In the genomic region with DNA sequence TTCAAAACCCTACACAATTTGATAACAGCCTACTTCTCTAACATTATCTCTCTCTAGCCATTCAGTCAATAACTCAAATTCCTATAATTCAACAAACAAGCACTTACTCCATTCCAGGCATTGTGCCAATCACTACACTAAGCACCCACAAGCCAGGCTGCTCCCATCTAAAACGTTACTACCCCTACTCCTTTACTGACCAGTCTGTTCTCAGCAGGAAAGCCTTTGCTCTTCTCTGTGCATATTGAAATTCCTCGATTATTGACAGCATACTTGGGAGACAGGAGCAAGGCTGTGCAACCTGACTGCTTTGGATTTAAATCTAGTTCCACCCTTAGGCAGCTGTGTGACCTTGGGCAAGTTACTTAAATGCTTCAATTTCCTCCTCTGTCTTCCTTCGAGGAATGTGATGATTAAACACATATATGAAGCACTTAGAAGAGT, we compare ENCODE assay signal across 13 cellular contexts.
A peak's percentile ranks its signal among the peaks of the same experiment; 100 is the strongest.
DNase-seq lines count a peak whose midpoint lies in the region; ATAC-seq and TF ChIP-seq lines count a peak whose summit lies in the region.
"Had no signal": no experiment of that assay in that cellular context is flagged by ENCODE, and none has a peak within 500 bp of the region (broad histone marks: within the 10 kb centered on the region; RNA-seq: fewer than 3 reads in every experiment).

No MANE protein-coding gene starts in this region.

- H3K4me1 Mint-ChIP-seq in chondrocyte (ENCODE audit: low read depth): peaks cover 30% of the 10 kb centered on the region
- H3K4me1 Mint-ChIP-seq in osteocyte (ENCODE audit: unreplicated experiment): peaks cover 39% of the 10 kb centered on the region
- no peaks in the 10 kb centered on the region for H3K4me1 Mint-ChIP-seq in naive thymus-derived CD4-positive, alpha-beta T cell
- H3K4me1 Mint-ChIP-seq in Caco-2 (ENCODE audit: low read depth, unreplicated experiment): peaks cover 12% of the 10 kb centered on the region
- H3K4me1 Mint-ChIP-seq: activated B cell treated with CpG ODN at 0.5 μM for 24 hours, naive B cell had no signal

- no peak for ATAC-seq in naive thymus-derived CD4-positive, alpha-beta T cell
- no peak for ATAC-seq in HG03354 (IDR thresholded peaks at IDR 0.05; ENCODE audit: poor library complexity, severe bottlenecking, unreplicated experiment)
- ATAC-seq: activated naive CD4-positive, alpha-beta T cell treated with anti-CD3 and anti-CD28 coated beads, Interleukin-2, amount 50 U/mL, for 72 hours had no signal

- H3K27ac Mint-ChIP-seq in chondrocyte (ENCODE audit: unreplicated experiment) (peak overlapping the region; percentile 1), osteocyte (ENCODE audit: unreplicated experiment) (peak overlapping the region; percentile 29), Caco-2 (ENCODE audit: unreplicated experiment) (no peak overlapping the region)
- no peak overlapping the region for H3K27ac Mint-ChIP-seq in naive thymus-derived CD4-positive, alpha-beta T cell
- H3K27ac Mint-ChIP-seq: activated B cell treated with CpG ODN at 0.5 μM for 24 hours; activated naive CD4-positive, alpha-beta T cell treated with anti-CD3 and anti-CD28 coated beads, Interleukin-2, amount 50 U/mL, for 72 hours; naive B cell had no signal

- no peak overlapping the region for H3K4me3 Mint-ChIP-seq in chondrocyte (ENCODE audit: unreplicated experiment)
- no peak overlapping the region for H3K4me3 Mint-ChIP-seq in osteocyte (ENCODE audit: unreplicated experiment)
- no peak overlapping the region for H3K4me3 Mint-ChIP-seq in naive thymus-derived CD4-positive, alpha-beta T cell
- no peak overlapping the region for H3K4me3 Mint-ChIP-seq in Caco-2 (ENCODE audit: unreplicated experiment)
- H3K4me3 Mint-ChIP-seq: activated B cell treated with CpG ODN at 0.5 μM for 24 hours, naive B cell had no signal

- H3K36me3 Mint-ChIP-seq in chondrocyte (ENCODE audit: low read depth): no peaks in the 10 kb centered on the region
- H3K36me3 Mint-ChIP-seq in osteocyte (ENCODE audit: unreplicated experiment): no peaks in the 10 kb centered on the region
- no peaks in the 10 kb centered on the region for H3K36me3 Mint-ChIP-seq in naive thymus-derived CD4-positive, alpha-beta T cell
- no peaks in the 10 kb centered on the region for H3K36me3 Mint-ChIP-seq in Caco-2 (ENCODE audit: insufficient read depth, unreplicated experiment)
- H3K36me3 Mint-ChIP-seq: activated naive CD4-positive, alpha-beta T cell treated with anti-CD3 and anti-CD28 coated beads, Interleukin-2, amount 50 U/mL, for 72 hours; naive B cell had no signal

- no TSS peak for BruUV-seq in Caco-2 (replicated peaks; lab: Mats Ljungman, UMichigan)

- no peaks in the 10 kb centered on the region for H3K4me1 ChIP-seq in naive thymus-derived CD4-positive, alpha-beta T cell (ENCODE audit: control insufficient read depth in 2 of 2, insufficient read depth in 2 of 2, low read length in 2 of 2)
- peaks cover 23% of the 10 kb centered on the region for H3K4me1 ChIP-seq in Caco-2

- POLR2A ChIA-PET in naive thymus-derived CD4-positive, alpha-beta T cell (lab: Charles Lee): no interaction called here
- POLR2A ChIA-PET in Caco-2 (lab: Charles Lee): no interaction called here

- TF ChIP-seq CTCF in chondrocyte (IDR thresholded peaks at IDR 0.05): no peak
- no peak for TF ChIP-seq CTCF in osteocyte (IDR thresholded peaks at IDR 0.05)
- no peak for TF ChIP-seq CTCF in Caco-2 (IDR thresholded peaks at IDR 0.05; ENCODE audit: insufficient read depth in 1 of 2, low read depth in 1 of 2, low read length in 1 of 2, severe bottlenecking in 1 of 2, unreplicated experiment in 1 of 2)

- H3K27me3 ChIP-seq in naive thymus-derived CD4-positive, alpha-beta T cell (ENCODE audit: control insufficient read depth in 2 of 2, insufficient read depth in 2 of 2, low read length in 2 of 2): no peaks in the 10 kb centered on the region
- H3K27me3 ChIP-seq in Caco-2 (replicated peaks; ENCODE audit: control insufficient read depth, insufficient read depth, low read length): no peaks in the 10 kb centered on the region

- DNase-seq in NCI-H187 treated with DMSO at 0.1 percent for 48 hours (lab: John Stamatoyannopoulos, UW): peak; percentile 70
- no peak for DNase-seq in NCI-H187 (lab: John Stamatoyannopoulos, UW)
- DNase-seq in NCI-H2196 treated with DMSO at 0.1 percent for 48 hours (lab: John Stamatoyannopoulos, UW; ENCODE audit: unreplicated experiment): peak; percentile 24
- no peak for DNase-seq in chondrocyte (ENCODE audit: low spot score)
- no peak for DNase-seq in osteocyte (ENCODE audit: extremely low spot score, unreplicated experiment)
- no peak for DNase-seq in naive thymus-derived CD4-positive, alpha-beta T cell
- DNase-seq in Caco-2: no peak
- DNase-seq: ACHN, activated B cell treated with CpG ODN at 0.5 μM for 24 hours, naive B cell, NCI-H526 treated with DMSO at 0.1 percent for 48 hours had no signal

- H3K27me3 Mint-ChIP-seq in chondrocyte (ENCODE audit: low read depth) (no peaks in the 10 kb centered on the region), osteocyte (ENCODE audit: unreplicated experiment) (no peaks in the 10 kb centered on the region), Caco-2 (ENCODE audit: insufficient read depth, unreplicated experiment) (no peaks in the 10 kb centered on the region)
- H3K27me3 Mint-ChIP-seq in naive thymus-derived CD4-positive, alpha-beta T cell: peaks cover 8 to 33% (median 15%) of the 10 kb centered on the region in 5 donors
- H3K27me3 Mint-ChIP-seq: activated B cell treated with CpG ODN at 0.5 μM for 24 hours had no signal

- CTCF ChIA-PET in naive thymus-derived CD4-positive, alpha-beta T cell (lab: Charles Lee): no interaction called here
- CTCF ChIA-PET in Caco-2 (lab: Charles Lee): no interaction called here

- H3K4me3 ChIP-seq in naive thymus-derived CD4-positive, alpha-beta T cell (ENCODE audit: low read length): no peak overlapping the region
- H3K4me3 ChIP-seq in Caco-2 (ENCODE audit: low read depth, low read length): no peak overlapping the region

- H3K9me3 Mint-ChIP-seq in chondrocyte (ENCODE audit: low read depth) (no peaks in the 10 kb centered on the region), osteocyte (ENCODE audit: unreplicated experiment) (no peaks in the 10 kb centered on the region), Caco-2 (ENCODE audit: unreplicated experiment) (no peaks in the 10 kb centered on the region)
- peaks cover 0 to 3% (median 0%) of the 10 kb centered on the region in 11 donors for H3K9me3 Mint-ChIP-seq in naive thymus-derived CD4-positive, alpha-beta T cell
- H3K9me3 Mint-ChIP-seq: activated B cell treated with CpG ODN at 0.5 μM for 24 hours; activated naive CD4-positive, alpha-beta T cell treated with anti-CD3 and anti-CD28 coated beads, Interleukin-2, amount 50 U/mL, for 72 hours; naive B cell had no signal

- H3K27ac ChIP-seq in naive thymus-derived CD4-positive, alpha-beta T cell (ENCODE audit: low read depth, low read length): no peak overlapping the region

- H3K36me3 ChIP-seq in naive thymus-derived CD4-positive, alpha-beta T cell (ENCODE audit: control insufficient read depth in 2 of 3, insufficient read depth in 3 of 3, low read length in 3 of 3): no peaks in the 10 kb centered on the region
- no peaks in the 10 kb centered on the region; the same call in 1 of the 2 replicates for H3K36me3 ChIP-seq in Caco-2 (ENCODE audit: control insufficient read depth, insufficient read depth, low read length)

- intact Hi-C loops in naive thymus-derived CD4-positive, alpha-beta T cell (cut with micrococcal nuclease): no loop called here
- intact Hi-C loops in Caco-2 (cut with micrococcal nuclease; ENCODE audit: unreplicated experiment): no loop called here

- no peaks in the 10 kb centered on the region for H3K9me3 ChIP-seq in naive thymus-derived CD4-positive, alpha-beta T cell (ENCODE audit: control insufficient read depth in 2 of 3, low read length in 3 of 3)
- H3K9me3 ChIP-seq in Caco-2: no peaks in the 10 kb centered on the region

Comparison
In these comparisons a context has a peak if more than half of its experiments do, and no peak if none do; other contexts are left out.
1. DNase-seq: peak in NCI-H187 treated with DMSO at 0.1 percent for 48 hours (single experiment) and NCI-H2196 treated with DMSO at 0.1 percent for 48 hours (single experiment); none in NCI-H187 (0 of 2), chondrocyte (single experiment), osteocyte (single experiment), naive thymus-derived CD4-positive, alpha-beta T cell (0 of 9) and Caco-2 (0 of 2).
2. H3K27ac Mint-ChIP-seq: peak in chondrocyte (single experiment) and osteocyte (single experiment); none in naive thymus-derived CD4-positive, alpha-beta T cell (0 of 9) and Caco-2 (single experiment).